Comparison of ENCODE assay signal across 16 cellular contexts in genomic region chr1:187844313-187844712, GRCh38.
A peak's percentile ranks its signal among the peaks of the same experiment; 100 is the strongest.
DNase-seq lines count a peak whose midpoint lies in the region; ATAC-seq and TF ChIP-seq lines count a peak whose summit lies in the region.
"Had no signal": no experiment of that assay in that cellular context is flagged by ENCODE, and none has a peak within 500 bp of the region (broad histone marks: within the 10 kb centered on the region; RNA-seq: fewer than 3 reads in every experiment).

No MANE protein-coding gene starts in this region.

- no peak overlapping the region for H3K9ac ChIP-seq in GM23248
- H3K9ac ChIP-seq in IMR-90 (ENCODE audit: low read depth, low read length), result no peak overlapping the region
- H3K9ac ChIP-seq in smooth muscle cell (ENCODE audit: low read depth), result peak overlapping the region; percentile 13

- intact Hi-C loops in IMR-90 (cut with micrococcal nuclease), result no loop called here

- no peaks in the 10 kb centered on the region for H3K36me3 Mint-ChIP-seq in T-helper 2 cell treated with Interferon-gamma antibody and Interleukin-4, amounts not matched to agents 5 μg/mL and 100 μg/mL, for 36 hours (ENCODE audit: low read depth)
- H3K36me3 Mint-ChIP-seq: CD4-positive, CD25-positive, alpha-beta regulatory T cell; CD8-positive, alpha-beta memory T cell had no signal

- BruUV-seq in IMR-90 (replicated peaks; lab: Mats Ljungman, UMichigan), result no TSS peak

- no peak overlapping the region for H4K91ac ChIP-seq in IMR-90 (ENCODE audit: insufficient read depth, low read depth, low read length)

- H2BK5ac ChIP-seq in IMR-90 (ENCODE audit: low read depth, low read length, poor library complexity, severe bottlenecking), result no peak overlapping the region

- H3K9me2 ChIP-seq in GM23248 (ENCODE audit: insufficient read depth), result no peaks in the 10 kb centered on the region

- TF ChIP-seq CTCF in IMR-90 (conservative IDR thresholded peaks at IDR 0.05; ENCODE audit: low read depth, low read length) (no peak), smooth muscle cell (IDR thresholded peaks at IDR 0.05; ENCODE audit: borderline replicate concordance, insufficient read depth, poor library complexity, severe bottlenecking) (no peak)

- no peak overlapping the region for H4K5ac ChIP-seq in IMR-90 (ENCODE audit: low read depth, low read length)

- H3K79me2 ChIP-seq in GM23248 (ENCODE audit: insufficient read depth), result no peaks in the 10 kb centered on the region
- no peaks in the 10 kb centered on the region for H3K79me2 ChIP-seq in smooth muscle cell (ENCODE audit: low read depth)

- H3K9me3 Mint-ChIP-seq in T-helper 2 cell treated with Interferon-gamma antibody and Interleukin-4, amounts not matched to agents 5 μg/mL and 100 μg/mL, for 36 hours, result peaks cover 6% of the 10 kb centered on the region

- TF ChIP-seq RAD21 in IMR-90 (IDR thresholded peaks at IDR 0.05; ENCODE audit: low read length), result no peak

- no peak overlapping the region for H2BK120ac ChIP-seq in IMR-90 (ENCODE audit: low read depth, low read length)

- H3K4me3 Mint-ChIP-seq in T-helper 2 cell treated with Interferon-gamma antibody and Interleukin-4, amounts not matched to agents 5 μg/mL and 100 μg/mL, for 36 hours, result no peak overlapping the region
- H3K4me3 Mint-ChIP-seq: CD4-positive, CD25-positive, alpha-beta regulatory T cell; CD8-positive, alpha-beta memory T cell had no signal

- H3K4me1 ChIP-seq in GM23248 (ENCODE audit: insufficient read depth) (no peaks in the 10 kb centered on the region), IMR-90 (ENCODE audit: control insufficient read depth, insufficient read depth, low read length) (no peaks in the 10 kb centered on the region), smooth muscle cell (ENCODE audit: low read depth) (peaks cover 7% of the 10 kb centered on the region)
- H3K4me1 ChIP-seq: HAP-1 had no signal

- H3K27ac Mint-ChIP-seq in T-helper 2 cell treated with Interferon-gamma antibody and Interleukin-4, amounts not matched to agents 5 μg/mL and 100 μg/mL, for 36 hours, result no peak overlapping the region
- H3K27ac Mint-ChIP-seq: CD4-positive, CD25-positive, alpha-beta regulatory T cell; CD8-positive, alpha-beta memory T cell had no signal

- no peak overlapping the region for H3K4me3 ChIP-seq in GM23248
- no peak overlapping the region for H3K4me3 ChIP-seq in IMR-90 (ENCODE audit: insufficient read depth, low read depth, low read length)
- H3K4me3 ChIP-seq in smooth muscle cell, result no peak overlapping the region
- H3K4me3 ChIP-seq: HAP-1, K562 had no signal

- no peaks in the 10 kb centered on the region for H3K27me3 Mint-ChIP-seq in T-helper 2 cell treated with Interferon-gamma antibody and Interleukin-4, amounts not matched to agents 5 μg/mL and 100 μg/mL, for 36 hours (ENCODE audit: low read depth)
- H3K27me3 Mint-ChIP-seq: CD4-positive, CD25-positive, alpha-beta regulatory T cell; CD8-positive, alpha-beta memory T cell had no signal

- no peak for TF ChIP-seq POLR2A in IMR-90 (IDR thresholded peaks at IDR 0.05; ENCODE audit: low read depth, low read length)

- H2BK20ac ChIP-seq in IMR-90 (ENCODE audit: low read depth, low read length), result no peak overlapping the region

- no peak overlapping the region for H4K8ac ChIP-seq in IMR-90 (ENCODE audit: low read depth in 2 of 2, low read length in 2 of 2)

- H2BK15ac ChIP-seq in IMR-90 (ENCODE audit: low read depth, low read length), result no peak overlapping the region

- no peak overlapping the region for H3K4me2 ChIP-seq in GM23248 (ENCODE audit: unreplicated experiment)
- H3K4me2 ChIP-seq in IMR-90 (ENCODE audit: low read depth, low read length), result no peak overlapping the region
- H3K4me2 ChIP-seq in smooth muscle cell, result peak overlapping the region; percentile 68

- H3K36me3 ChIP-seq in GM23248 (ENCODE audit: low read depth), result no peaks in the 10 kb centered on the region
- no peaks in the 10 kb centered on the region for H3K36me3 ChIP-seq in IMR-90 (ENCODE audit: control insufficient read depth, insufficient read depth, low read length)
- no peaks in the 10 kb centered on the region for H3K36me3 ChIP-seq in smooth muscle cell (ENCODE audit: low read depth)
- H3K36me3 ChIP-seq: BE2C, HAP-1 had no signal

- H3F3A ChIP-seq in GM23248 (ENCODE audit: insufficient read depth), result no peaks in the 10 kb centered on the region
- no peaks in the 10 kb centered on the region for H3F3A ChIP-seq in smooth muscle cell (ENCODE audit: low read depth)

- H3K9me3 ChIP-seq in GM23248 (ENCODE audit: low read depth) (no peaks in the 10 kb centered on the region), IMR-90 (ENCODE audit: control insufficient read depth, insufficient read depth, low read length) (no peaks in the 10 kb centered on the region; the same call in 1 of the 2 replicates), smooth muscle cell (replicated peaks; ENCODE audit: low read depth) (no peaks in the 10 kb centered on the region)
- H3K9me3 ChIP-seq: BE2C, HAP-1 had no signal

- DNase-seq in GM23248 (peak; percentile 8), IMR-90 (peak; percentile 44), amniotic epithelial cell (ENCODE audit: low read depth) (peak; percentile 54), smooth muscle cell (lab: John Stamatoyannopoulos, UW; ENCODE audit: unreplicated experiment) (no peak)
- no peak for DNase-seq in T-helper 2 cell treated with Interferon-gamma antibody and Interleukin-4, amounts not matched to agents 5 μg/mL and 100 μg/mL, for 36 hours (ENCODE audit: low spot score)
- DNase-seq: ACHN; BE2C; C1 segment of cervical spinal cord; CD4-positive, CD25-positive, alpha-beta regulatory T cell; CD8-positive, alpha-beta memory T cell; COR-L47; DMS79 treated with DMSO at 0.1 percent for 48 hours had no signal

- in situ Hi-C loops in GM23248 (cut with MboI) (no loop called here), IMR-90 (cut with MboI; ENCODE audit: low sequenced_read_pairs) (no loop called here)

- H2AFZ ChIP-seq in GM23248 (no peak overlapping the region; the same call in 1 of the 2 replicates), IMR-90 (replicated peaks; ENCODE audit: low read length, poor library complexity) (no peak overlapping the region), smooth muscle cell (ENCODE audit: low read depth) (peak overlapping the region; percentile 68)

- H3K23ac ChIP-seq in IMR-90 (ENCODE audit: low read depth, low read length), result no peak overlapping the region

- no peak overlapping the region for H3K4ac ChIP-seq in IMR-90 (ENCODE audit: low read depth, low read length)

- no peaks in the 10 kb centered on the region for H3K4me1 Mint-ChIP-seq in T-helper 2 cell treated with Interferon-gamma antibody and Interleukin-4, amounts not matched to agents 5 μg/mL and 100 μg/mL, for 36 hours (ENCODE audit: low read depth)
- H3K4me1 Mint-ChIP-seq: CD4-positive, CD25-positive, alpha-beta regulatory T cell; CD8-positive, alpha-beta memory T cell had no signal

- H3K27ac ChIP-seq in GM23248, result no peak overlapping the region
- H3K27ac ChIP-seq in IMR-90 (ENCODE audit: insufficient read depth, low read length), result no peak overlapping the region
- peak overlapping the region; percentile 76 for H3K27ac ChIP-seq in smooth muscle cell (ENCODE audit: low read depth)

- no peak overlapping the region for H2AK5ac ChIP-seq in IMR-90 (ENCODE audit: low read depth, low read length)

- CTCF ChIA-PET in IMR-90 (lab: Yijun Ruan, JAX), result interaction anchor here (0.6 kb wide), 1 partner anchor 226 kb away, joined by 5 read pairs; no protein-coding TSS in a partner anchor

- no peak overlapping the region for H2AK9ac ChIP-seq in IMR-90 (replicated peaks; ENCODE audit: low read depth, low read length, poor library complexity)

- dilution Hi-C loops in IMR-90 (cut with HindIII; ENCODE audit: low sequenced_read_pairs, unreplicated experiment), result no loop called here

- no peaks in the 10 kb centered on the region for H3K27me3 ChIP-seq in GM23248 (replicated peaks; ENCODE audit: insufficient read depth)
- H3K27me3 ChIP-seq in IMR-90 (ENCODE audit: control insufficient read depth, insufficient read depth, low read length), result no peaks in the 10 kb centered on the region
- no peaks in the 10 kb centered on the region for H3K27me3 ChIP-seq in smooth muscle cell (ENCODE audit: low read depth)
- H3K27me3 ChIP-seq: BE2C had no signal

- no peak overlapping the region for H3K18ac ChIP-seq in IMR-90 (ENCODE audit: low read depth, low read length)

- no peaks in the 10 kb centered on the region for H3K9me1 ChIP-seq in IMR-90 (ENCODE audit: insufficient read depth, low read length)

- POLR2A ChIA-PET in IMR-90 (lab: Charles Lee; ENCODE audit: unreplicated experiment), result no interaction called here

- H3K14ac ChIP-seq in IMR-90 (replicated peaks; ENCODE audit: low read depth, low read length), result no peak overlapping the region

- WGBS in GM23248 (ENCODE audit: low coverage in 1 of 2, low lambda C conversion rate in 2 of 2, missing lambda C conversion rate in 2 of 2), 2 experiments, result 10 to 20% methylated on average over 3 of the region's 3 CpGs
- no CpG with 5 or more reads among the region's 3 CpGs for WGBS in IMR-90 (ENCODE audit: extremely low coverage in 2 of 2, insufficient read length in 1 of 2), 2 experiments
- 11% methylated on average over 3 of the region's 3 CpGs for WGBS in smooth muscle cell (ENCODE audit: low lambda C conversion rate)

- H4K20me1 ChIP-seq in GM23248 (ENCODE audit: insufficient read depth), result no peaks in the 10 kb centered on the region
- no peaks in the 10 kb centered on the region for H4K20me1 ChIP-seq in IMR-90 (ENCODE audit: insufficient read depth, low read length)
- no peaks in the 10 kb centered on the region for H4K20me1 ChIP-seq in smooth muscle cell (ENCODE audit: low read depth)

- H3K79me1 ChIP-seq in IMR-90 (ENCODE audit: low read depth in 1 of 2, low read length in 2 of 2), result no peaks in the 10 kb centered on the region

- H3K56ac ChIP-seq in IMR-90 (ENCODE audit: extremely low read depth, insufficient read depth, low read length), result no peak overlapping the region

- peak; percentile 35; the same call in 1 of the 2 replicates for ATAC-seq in IMR-90 (ENCODE audit: low read depth)
- ATAC-seq in GM18520 (IDR thresholded peaks at IDR 0.05; ENCODE audit: unreplicated experiment), result no peak
- ATAC-seq in GM19397 (IDR thresholded peaks at IDR 0.05; ENCODE audit: unreplicated experiment), result no peak
- ATAC-seq: K562 had no signal

TF ChIP-seq in IMR-90, 13 proteins besides CTCF, POLR2A, EP300 and RAD21:
- TF ChIP-seq NFE2L2 (IDR thresholded peaks at IDR 0.05; ENCODE audit: low read depth, low read length) (no peak), MAZ (IDR thresholded peaks at IDR 0.05; ENCODE audit: borderline replicate concordance, low read depth, low read length) (no peak), SMC3 (IDR thresholded peaks at IDR 0.05; ENCODE audit: low read depth, low read length) (no peak)

Comparison
In these comparisons a context has a peak if more than half of its experiments do, and no peak if none do; other contexts are left out.
1. DNase-seq: peak in GM23248 (single experiment), IMR-90 (single experiment) and amniotic epithelial cell (single experiment); none in smooth muscle cell (single experiment) and T-helper 2 cell treated with Interferon-gamma antibody and Interleukin-4, amounts not matched to agents 5 μg/mL and 100 μg/mL, for 36 hours (single experiment).